In genomic region chr22:17633217-17633997, GRCh38 we compare ENCODE assay signal across 9 cellular contexts. TPM values are rescaled to one million over a fixed set of nuclear protein-coding genes. Genes with fewer than 3 reads are reported as not detected.
DNase-seq lines count a peak whose midpoint lies in the region; ATAC-seq and TF ChIP-seq lines count a peak whose summit lies in the region.
"Had no signal": no experiment of that assay in that cellular context is flagged by ENCODE, and none has a peak within 500 bp of the region (broad histone marks: within the 10 kb centered on the region; RNA-seq: fewer than 3 reads in every experiment).

No MANE protein-coding gene starts in this region.

- WGBS in testis, 2 donors = 54 to 62% methylated on average over 4 of the region's 4 CpGs

- intact Hi-C loops in HCT116 (cut with micrococcal nuclease) = no loop called here
- intact Hi-C loops in testis (cut with DNase I; ENCODE audit: low total_unique reads) = no loop called here

- no peak overlapping the region for H2AFZ ChIP-seq in HCT116 (ENCODE audit: low read depth, low read length, poor library complexity, severe bottlenecking)

- H3K27ac ChIP-seq in HCT116 (ENCODE audit: low read depth, low read length) = peak overlapping the region; percentile 85
- H3K27ac ChIP-seq in testis = peak overlapping the region; percentile 57 to 74
- H3K27ac ChIP-seq: neutrophil had no signal

- H3K9me3 Mint-ChIP-seq in T-helper 2 cell treated with Interferon-gamma antibody and Interleukin-4, amounts not matched to agents 5 μg/mL and 100 μg/mL, for 36 hours = no peaks in the 10 kb centered on the region

- H3K27me3 Mint-ChIP-seq in T-helper 2 cell treated with Interferon-gamma antibody and Interleukin-4, amounts not matched to agents 5 μg/mL and 100 μg/mL, for 36 hours (ENCODE audit: low read depth) = no peaks in the 10 kb centered on the region

- H3K27ac Mint-ChIP-seq in T-helper 2 cell treated with Interferon-gamma antibody and Interleukin-4, amounts not matched to agents 5 μg/mL and 100 μg/mL, for 36 hours = no peak overlapping the region

- peak overlapping the region; percentile 75 for H3K4me2 ChIP-seq in HCT116 (ENCODE audit: low read length)

- H3K4me1 ChIP-seq in HCT116 (ENCODE audit: control insufficient read depth in 1 of 2, insufficient read depth in 2 of 2, low read length in 2 of 2) (peaks cover 31 to 47% of the 10 kb centered on the region in 2 experiments), testis (peaks cover 37% of the 10 kb centered on the region)

- RAD21 ChIA-PET in HCT116 (lab: Charles Lee; ENCODE audit: low non-redundant PET in 1 of 2, low total read pairs in 2 of 2, uncharacterized antibody in 2 of 2, unreplicated experiment in 2 of 2) = interaction anchor here in 1 of 2 experiments (0.9 kb wide), 1 partner anchor 13 kb away, joined by 5 read pairs; no protein-coding TSS in a partner anchor

- DNase-seq in HCT116 (ENCODE audit: low read depth, low spot score) (peak; percentile 87), fibroblast of villous mesenchyme (ENCODE audit: low read depth) (peak; percentile 85), testis (no peak), iPS-NIHi11 (ENCODE audit: low spot score) (no peak), SHP77 (lab: John Stamatoyannopoulos, UW) (no peak)
- no peak for DNase-seq in T-helper 2 cell treated with Interferon-gamma antibody and Interleukin-4, amounts not matched to agents 5 μg/mL and 100 μg/mL, for 36 hours (ENCODE audit: low spot score)
- DNase-seq: NCI-H524 had no signal

- H3K4me3 ChIP-seq in HCT116 (replicated peaks in 1 of 2; ENCODE audit: low read depth in 1 of 2, low read length in 2 of 2) = peak overlapping the region; percentile 11 to 36; a peak in 3 of 4 replicates
- no peak overlapping the region for H3K4me3 ChIP-seq in fibroblast of villous mesenchyme (ENCODE audit: low read depth, low read length)
- no peak overlapping the region for H3K4me3 ChIP-seq in testis

- TF ChIP-seq POLR2A in HCT116 (IDR thresholded peaks at IDR 0.05; ENCODE audit: borderline replicate concordance, extremely low read depth, insufficient read depth, insufficient read length) = no peak
- TF ChIP-seq POLR2A in testis (IDR thresholded peaks at IDR 0.05) = no peak

- peaks cover 10% of the 10 kb centered on the region for H3K4me1 Mint-ChIP-seq in T-helper 2 cell treated with Interferon-gamma antibody and Interleukin-4, amounts not matched to agents 5 μg/mL and 100 μg/mL, for 36 hours (ENCODE audit: low read depth)

- CTCF ChIA-PET in HCT116 (lab: Charles Lee) = no interaction called here

- H3K79me2 ChIP-seq in HCT116 (ENCODE audit: insufficient read depth, low read length) = peaks cover 10% of the 10 kb centered on the region

- H3K9me2 ChIP-seq in HCT116 (ENCODE audit: insufficient read depth) = no peaks in the 10 kb centered on the region

- peaks cover 3% of the 10 kb centered on the region for H3K36me3 Mint-ChIP-seq in T-helper 2 cell treated with Interferon-gamma antibody and Interleukin-4, amounts not matched to agents 5 μg/mL and 100 μg/mL, for 36 hours (ENCODE audit: low read depth)

- no peaks in the 10 kb centered on the region for H4K20me1 ChIP-seq in HCT116 (ENCODE audit: insufficient read depth)

- H3K4me3 Mint-ChIP-seq in T-helper 2 cell treated with Interferon-gamma antibody and Interleukin-4, amounts not matched to agents 5 μg/mL and 100 μg/mL, for 36 hours = no peak overlapping the region

- H3K9ac ChIP-seq in HCT116 (ENCODE audit: low read length) = peak overlapping the region; percentile 63

- H3K36me3 ChIP-seq in HCT116 (ENCODE audit: control insufficient read depth in 1 of 2, insufficient read depth in 2 of 2, low read length in 2 of 2) (peaks cover 0 to 1% of the 10 kb centered on the region in 2 experiments; a peak in 1 of 4 replicates), testis (ENCODE audit: low read depth, missing control alignments) (no peaks in the 10 kb centered on the region)
- H3K36me3 ChIP-seq: neutrophil had no signal

- POLR2A ChIA-PET in HCT116 (lab: Charles Lee) = interaction anchor here (1.0 kb wide), 1 partner anchor 9 kb away, joined by 3 read pairs; no protein-coding TSS in a partner anchor

- H3K27me3 ChIP-seq in HCT116 (ENCODE audit: insufficient read depth, low read length) = no peaks in the 10 kb centered on the region
- no peaks in the 10 kb centered on the region for H3K27me3 ChIP-seq in testis
- H3K27me3 ChIP-seq: neutrophil had no signal

- BruUV-seq in HCT116 (replicated peaks; lab: Mats Ljungman, UMichigan) = no TSS peak

- peak; percentile 3; the same call in 1 of the 2 replicates for TF ChIP-seq RAD21 in HCT116 (IDR thresholded peaks at IDR 0.05; ENCODE audit: low read depth)

- TF ChIP-seq CTCF in HCT116 (IDR thresholded peaks at IDR 0.05 in 2 of 3, conservative IDR thresholded peaks at IDR 0.05 in 1 of 3; ENCODE audit: borderline replicate concordance in 1 of 3, insufficient read depth in 1 of 3, low read depth in 2 of 3, low read length in 2 of 3) (no peak), fibroblast of villous mesenchyme (IDR thresholded peaks at IDR 0.05; ENCODE audit: insufficient read depth, low read depth, low read length) (no peak), testis (IDR thresholded peaks at IDR 0.05) (no peak)

- H3K9me3 ChIP-seq in HCT116 (ENCODE audit: control insufficient read depth in 1 of 2, insufficient read depth in 1 of 2, low read depth in 1 of 2, low read length in 2 of 2) (no peaks in the 10 kb centered on the region), testis (no peaks in the 10 kb centered on the region)
- H3K9me3 ChIP-seq: neutrophil had no signal

- ATAC-seq in HCT116 (peak; percentile 67), SK-N-SH treated with all-trans-retinoic acid at 6 μM for 48 hours (peak; percentile 31)

TF ChIP-seq in HCT116, 20 proteins besides CTCF, POLR2A, EP300 and RAD21 (continues in another document):
- TF ChIP-seq CEBPB (IDR thresholded peaks at IDR 0.05; ENCODE audit: low read depth) (no peak), SIN3A (IDR thresholded peaks at IDR 0.05; ENCODE audit: low read depth) (0 out of 2 replicates have a peak, but pooled peaks have one; percentile 33), YY1 (IDR thresholded peaks at IDR 0.05; ENCODE audit: extremely low read depth, insufficient replicate concordance, low read depth, low read length) (no peak), POLR2AphosphoS5 (IDR thresholded peaks at IDR 0.05; ENCODE audit: low read depth, low read length) (peak; percentile 42; the same call in 1 of the 2 replicates), ZBTB33 (IDR thresholded peaks at IDR 0.05; ENCODE audit: extremely low read depth, insufficient replicate concordance, low read length) (no peak), EGR1 (IDR thresholded peaks at IDR 0.05; ENCODE audit: low read depth) (no peak), ZFX (IDR thresholded peaks at IDR 0.05) (no peak), JUND (IDR thresholded peaks at IDR 0.05) (peak; percentile 73), ELF1 (IDR thresholded peaks at IDR 0.05; ENCODE audit: borderline replicate concordance, low read depth) (no peak)

TF ChIP-seq in SK-N-SH treated with all-trans-retinoic acid at 6 μM for 48 hours, 23 proteins besides CTCF, POLR2A, EP300 and RAD21:
- TF ChIP-seq CREB5 (CRISPR knock-in tag; IDR thresholded peaks at IDR 0.05; ENCODE audit: low read depth) = peak; percentile 33; the same call in 1 of the 2 replicates
- TF ChIP-seq SNAI2 (CRISPR knock-in tag; IDR thresholded peaks at IDR 0.05) = no peak
- TF ChIP-seq CSDC2 (CRISPR knock-in tag; IDR thresholded peaks at IDR 0.05) = no peak
- TF ChIP-seq ISL1 (CRISPR knock-in tag; IDR thresholded peaks at IDR 0.05) = peak; percentile 90

RNA-seq across cellular contexts. Expression of gene ATP6V1E1, which starts 4.9 kb away (rescaled TPM):
- 107 TPM for total RNA-seq in HCT116 (2021; ENCODE audit: unreplicated experiment)
- 85.3 and 106 TPM in 2 replicates for polyA plus RNA-seq in HCT116 (2012)
- total RNA-seq in fibroblast of villous mesenchyme = 128 and 177 TPM in 2 replicates
- 100 to 1,000 TPM; 130 to 160 TPM for total RNA-seq in testis
- polyA plus RNA-seq in testis (ENCODE audit: insufficient read depth, low read depth, low replicate concordance) = 146 TPM

RNA-seq across cellular contexts. Expression of gene BCL2L13, which starts 5.2 kb away (rescaled TPM):
- total RNA-seq in HCT116 (2021; ENCODE audit: unreplicated experiment) (38.6 TPM), fibroblast of villous mesenchyme (53.5 and 64.3 TPM in 2 replicates), testis (10 to 100 TPM; 74.1 to 80.2 TPM)
- polyA plus RNA-seq in HCT116 (2012) = 27.0 and 29.0 TPM in 2 replicates
- 60.1 TPM for polyA plus RNA-seq in testis (ENCODE audit: insufficient read depth, low read depth, low replicate concordance)

Comparison
In these comparisons a context has a peak if more than half of its experiments do, and no peak if none do; other contexts are left out.
1. DNase-seq: peak in HCT116 (single experiment) and fibroblast of villous mesenchyme (single experiment); none in testis (single experiment), iPS-NIHi11 (single experiment), T-helper 2 cell treated with Interferon-gamma antibody and Interleukin-4, amounts not matched to agents 5 μg/mL and 100 μg/mL, for 36 hours (single experiment) and SHP77 (0 of 2).
2. H3K4me3 ChIP-seq: peak in HCT116 (2 of 2); none in fibroblast of villous mesenchyme (single experiment) and testis (0 of 2).